ENCODE assay signal across 8 cellular contexts in genomic region chr1:152036316-152037216, GRCh38. TPM values are rescaled to one million over a fixed set of nuclear protein-coding genes. Genes with fewer than 3 reads are reported as not detected.
DNase-seq lines count a peak whose midpoint lies in the region; ATAC-seq, FAIRE-seq and TF ChIP-seq lines count a peak whose summit lies in the region.

Gene S100A11 (minus strand): TSS chr1:152037004. CDS start chr1:152036915, 89 bp downstream.

- H3K27me3 ChIP-seq in esophagus squamous epithelium: no peaks in the 10 kb centered on the region

- intact Hi-C loops in esophagus squamous epithelium (cut with DNase I): no loop called here

- peak in 3 of 4 donors; percentile 91 to 97 (median 94) for TF ChIP-seq POLR2A in esophagus squamous epithelium (IDR thresholded peaks at IDR 0.05)

- peak within 1 kb of the TSS; percentile 96 to 99 for H3K4me3 Mint-ChIP-seq in activated T-cell treated with anti-CD3 and anti-CD28 coated beads, Interleukin-2, amount 50 U/mL, for 72 hours
- peak within 1 kb of the TSS; percentile 86 to 97 (median 93) for H3K4me3 Mint-ChIP-seq in naive B cell

- peak within 1 kb of the TSS; percentile 92 to 99 (median 97) for H3K27ac ChIP-seq in esophagus squamous epithelium

- H3K9me3 ChIP-seq in esophagus squamous epithelium: no peaks in the 10 kb centered on the region

- DNase-seq in GM10266 (ENCODE audit: extremely low spot score): peak; percentile 55
- DNase-seq in RCC 7860 (ENCODE audit: low spot score): peak; percentile 74
- DNase-seq in activated T-cell treated with anti-CD3 and anti-CD28 coated beads, Interleukin-2, amount 50 U/mL, for 72 hours: peak; percentile 89 to 90
- peak; percentile 27 for DNase-seq in esophagus squamous epithelium (lab: John Stamatoyannopoulos, UW)
- DNase-seq in naive B cell: peak; percentile 35
- peak in 5 of 6 experiments; percentile 12 to 36 (median 14) for DNase-seq in stimulated activated naive CD4-positive, alpha-beta T cell (lab: John Stamatoyannopoulos, UW)
- no peak for DNase-seq in DMS114 treated with DMSO at 0.1 percent for 48 hours (lab: John Stamatoyannopoulos, UW; ENCODE audit: unreplicated experiment)

- H3K9me3 Mint-ChIP-seq in activated T-cell treated with anti-CD3 and anti-CD28 coated beads, Interleukin-2, amount 50 U/mL, for 72 hours: no peaks in the 10 kb centered on the region
- no peaks in the 10 kb centered on the region for H3K9me3 Mint-ChIP-seq in naive B cell

- peaks cover 19 to 28% (median 23%) of the 10 kb centered on the region in 3 donors for H3K36me3 ChIP-seq in esophagus squamous epithelium

- peaks cover 36% of the 10 kb centered on the region for H3K4me1 Mint-ChIP-seq in activated T-cell treated with anti-CD3 and anti-CD28 coated beads, Interleukin-2, amount 50 U/mL, for 72 hours (ENCODE audit: low read depth)
- peaks cover 27 to 38% (median 27%) of the 10 kb centered on the region in 3 donors for H3K4me1 Mint-ChIP-seq in naive B cell

- peaks cover 23 to 79% (median 29%) of the 10 kb centered on the region in 3 donors for H3K4me1 ChIP-seq in esophagus squamous epithelium

- FAIRE-seq in RCC 7860 (lab: Jason Lieb, UNC): no peak

- peaks cover 17 to 32% of the 10 kb centered on the region in 2 donors for H3K36me3 Mint-ChIP-seq in activated T-cell treated with anti-CD3 and anti-CD28 coated beads, Interleukin-2, amount 50 U/mL, for 72 hours (ENCODE audit: insufficient read depth in 2 of 2)
- H3K36me3 Mint-ChIP-seq in naive B cell: peaks cover 6 to 7% of the 10 kb centered on the region in 2 donors

- TF ChIP-seq CTCF in GM10266 (IDR thresholded peaks at IDR 0.05; ENCODE audit: control insufficient read depth, insufficient read depth, low read depth, missing control alignments) (no peak), esophagus squamous epithelium (IDR thresholded peaks at IDR 0.05) (no peak)

- H3K27ac Mint-ChIP-seq in activated T-cell treated with anti-CD3 and anti-CD28 coated beads, Interleukin-2, amount 50 U/mL, for 72 hours: peak within 1 kb of the TSS; percentile 99
- H3K27ac Mint-ChIP-seq in naive B cell: peak within 1 kb of the TSS; percentile 62 to 98 (median 84)

- no peaks in the 10 kb centered on the region for H3K27me3 Mint-ChIP-seq in activated T-cell treated with anti-CD3 and anti-CD28 coated beads, Interleukin-2, amount 50 U/mL, for 72 hours (ENCODE audit: low read depth)
- H3K27me3 Mint-ChIP-seq in naive B cell: no peaks in the 10 kb centered on the region

- WGBS in esophagus squamous epithelium, 2 donors: 1% methylated on average over 42 to 45 of the region's 52 CpGs

- ATAC-seq in HG02943 (IDR thresholded peaks at IDR 0.05; ENCODE audit: low read depth, unreplicated experiment): peak; percentile 51
- ATAC-seq in activated T-cell treated with anti-CD3 and anti-CD28 coated beads, Interleukin-2, amount 50 U/mL, for 72 hours (replicated peaks in 1 of 2): peak; percentile 81 to 84
- ATAC-seq in naive B cell (ENCODE audit: low read depth in 2 of 2): peak; percentile 62 to 67

- H3K4me3 ChIP-seq in esophagus squamous epithelium: peak within 1 kb of the TSS; percentile 62 to 84 (median 77)

RNA-seq across cellular contexts. Expression of gene S100A11, which starts in this region (rescaled TPM):
- 100 to 1,000 TPM; 252 to 355 TPM for total RNA-seq in activated T-cell treated with anti-CD3 and anti-CD28 coated beads, Interleukin-2, amount 50 U/mL, for 72 hours
- 1,000 to 10,000 TPM in 3 of 4 donors, 100 to 1,000 TPM in 1; 900 to 2,319 (median 1,590) TPM for total RNA-seq in esophagus squamous epithelium
- polyA plus RNA-seq in naive B cell (ENCODE audit: low read depth in 6 of 6): 10 to 100 TPM; 22.1 to 54.6 (median 27.8) TPM
